21 cellular contexts compared by ENCODE assay signal in the genomic region with DNA sequence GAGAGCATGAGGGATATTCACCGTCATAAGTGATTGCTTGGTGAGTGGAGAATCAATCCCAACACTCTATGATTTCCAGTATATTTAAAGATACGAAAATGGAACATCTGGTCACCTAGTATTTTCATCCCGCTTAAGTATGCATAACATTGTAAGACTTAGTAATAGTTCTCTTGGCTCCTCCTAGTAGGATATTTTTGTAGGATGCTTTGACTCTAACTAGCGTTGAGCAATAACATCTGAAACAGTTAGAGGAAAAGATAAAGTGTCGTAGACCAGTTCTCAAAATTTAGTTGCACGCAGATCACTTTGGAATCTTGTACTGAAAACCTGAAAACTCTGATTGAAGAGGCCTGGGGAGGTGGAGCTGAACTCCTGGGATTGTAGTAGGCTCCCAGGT. TPM values are rescaled to one million over a fixed set of nuclear protein-coding genes. Genes with fewer than 3 reads are reported as not detected.
"Had no signal": no experiment of that assay in that cellular context is flagged by ENCODE, and none has a peak within 500 bp of the region (broad histone marks: within the 10 kb centered on the region; RNA-seq: fewer than 3 reads in every experiment).

No MANE protein-coding gene starts in this region.

- H3K9me3 ChIP-seq: adrenal gland, transverse colon, vagina had no signal

- H2AFZ ChIP-seq: hepatocyte, neural progenitor cell had no signal

- H3K27me3 ChIP-seq: adrenal gland, hepatocyte, right atrium auricular region, transverse colon, vagina had no signal

- DNase-seq: activated CD4-positive, alpha-beta T cell treated with anti-CD3 and anti-CD28 coated beads, Interleukin-2, amount 50 U/mL, for 1 hour; activated CD4-positive, CD25-positive, alpha-beta regulatory T cell treated with anti-CD3 and anti-CD28 coated beads, Interleukin-2, amount 50 U/mL, for 72 hours; activated CD8-positive, alpha-beta T cell treated with anti-CD3 and anti-CD28 coated beads, Interleukin-2, amount 10 ng/mL, durations not matched to agents 7 days and 5 days; adrenal gland; cortex of kidney; foreskin melanocyte; glutamatergic neuron; immature natural killer cell; naive thymus-derived CD8-positive, alpha-beta T cell; stimulated activated CD4-positive, alpha-beta T cell treated with anti-CD3 and anti-CD28 coated beads, Interleukin-1b, Interleukin-23, amount 100 ng/mL, for 48 hours; substantia nigra; transverse colon; WERI-Rb-1 had no signal

- H3K27ac ChIP-seq: adrenal gland, epithelial cell of prostate, hepatocyte, neural progenitor cell, WERI-Rb-1 had no signal

- H3K9ac ChIP-seq: neural progenitor cell had no signal

- H3K36me3 ChIP-seq: adrenal gland, neural progenitor cell, right atrium auricular region had no signal

- H3K4me1 ChIP-seq: neural progenitor cell had no signal

- H3K4me2 ChIP-seq: hepatocyte, neural progenitor cell had no signal

- H3K4me3 ChIP-seq: adrenal gland, hepatocyte, lung, neural progenitor cell, right atrium auricular region, transverse colon, vagina had no signal

- ATAC-seq: activated CD8-positive, alpha-beta T cell treated with anti-CD3 and anti-CD28 coated beads, Interleukin-2, amount 10 ng/mL, durations not matched to agents 7 days and 5 days; activated naive CD4-positive, alpha-beta T cell treated with anti-CD3 and anti-CD28 coated beads, Interleukin-2, amount 50 U/mL, for 72 hours; left lobe of liver; naive thymus-derived CD8-positive, alpha-beta T cell had no signal

RNA-seq across cellular contexts. Expression of a gene that starts 7.6 kb away (rescaled TPM):
- polyA plus RNA-seq: immature natural killer cell; naive thymus-derived CD8-positive, alpha-beta T cell had no signal
